Comparison of ENCODE assay signal across 13 cellular contexts in genomic region chr6:42766163-42766670, GRCh38. TPM values are rescaled to one million over a fixed set of nuclear protein-coding genes. Genes with fewer than 3 reads are reported as not detected.
DNase-seq lines count a peak whose midpoint lies in the region; ATAC-seq and TF ChIP-seq lines count a peak whose summit lies in the region.
"Had no signal": no experiment of that assay in that cellular context is flagged by ENCODE, and none has a peak within 500 bp of the region (broad histone marks: within the 10 kb centered on the region; RNA-seq: fewer than 3 reads in every experiment).

No MANE protein-coding gene starts in this region.

- H3K27me3 Mint-ChIP-seq in CD4-positive, alpha-beta T cell, result no peaks in the 10 kb centered on the region
- H3K27me3 Mint-ChIP-seq in endothelial cell (ENCODE audit: unreplicated experiment), result peaks cover 2% of the 10 kb centered on the region
- H3K27me3 Mint-ChIP-seq in natural killer cell (ENCODE audit: low read depth in 2 of 2), result no peaks in the 10 kb centered on the region

- no peaks in the 10 kb centered on the region for H3K9me3 ChIP-seq in CD4-positive, alpha-beta T cell (ENCODE audit: control insufficient read depth, low read length)
- H3K9me3 ChIP-seq: vagina had no signal

- H3K4me3 Mint-ChIP-seq in CD4-positive, alpha-beta T cell, result no peak overlapping the region
- H3K4me3 Mint-ChIP-seq in endothelial cell (ENCODE audit: unreplicated experiment) (peak overlapping the region; percentile 42), natural killer cell (peak overlapping the region; percentile 82)
- H3K4me3 Mint-ChIP-seq: neural crest cell had no signal

- peak overlapping the region; percentile 58 for H3K27ac Mint-ChIP-seq in CD4-positive, alpha-beta T cell
- H3K27ac Mint-ChIP-seq in endothelial cell (ENCODE audit: unreplicated experiment) (no peak overlapping the region), natural killer cell (peak overlapping the region; percentile 88 to 94)

- peaks cover 36% of the 10 kb centered on the region for H3K36me3 Mint-ChIP-seq in CD4-positive, alpha-beta T cell (ENCODE audit: low read depth)
- H3K36me3 Mint-ChIP-seq in endothelial cell (ENCODE audit: low read depth, unreplicated experiment) (no peaks in the 10 kb centered on the region), natural killer cell (no peaks in the 10 kb centered on the region)

- no peak overlapping the region for H3K27ac ChIP-seq in CD4-positive, alpha-beta T cell (ENCODE audit: low read depth, low read length)
- H3K27ac ChIP-seq: vagina, WERI-Rb-1 had no signal

- CTCF ChIA-PET in CD4-positive, alpha-beta T cell (lab: Charles Lee), result interaction anchor here (1.4 to 1.5 kb wide), 2 partner anchors 9 to 18 kb away, joined by 3 to 5 read pairs; no protein-coding TSS in a partner anchor

- H3K4me1 Mint-ChIP-seq in CD4-positive, alpha-beta T cell (ENCODE audit: low read depth), result peaks cover 58% of the 10 kb centered on the region
- H3K4me1 Mint-ChIP-seq in endothelial cell (ENCODE audit: unreplicated experiment) (peaks cover 31% of the 10 kb centered on the region), natural killer cell (peaks cover 52% of the 10 kb centered on the region in 2 donors)

- H3K9me3 Mint-ChIP-seq in CD4-positive, alpha-beta T cell, result no peaks in the 10 kb centered on the region
- H3K9me3 Mint-ChIP-seq in endothelial cell (ENCODE audit: unreplicated experiment) (no peaks in the 10 kb centered on the region), natural killer cell (no peaks in the 10 kb centered on the region)
- H3K9me3 Mint-ChIP-seq: neural crest cell had no signal

- POLR2A ChIA-PET in CD4-positive, alpha-beta T cell (lab: Charles Lee), result interaction anchor here (0.6 to 22.3 kb wide), 4 partner anchors 10 to 113 kb away, joined by 3 to 1427 read pairs (median 9); partner anchors contain the start of genes BICRAL, RPL7L1 and TBCC

- H3K27me3 ChIP-seq in CD4-positive, alpha-beta T cell (ENCODE audit: control insufficient read depth, insufficient read depth, low read length), result no peaks in the 10 kb centered on the region
- H3K27me3 ChIP-seq: vagina had no signal

- no peak for ATAC-seq in CD4-positive, alpha-beta T cell (ENCODE audit: poor library complexity)
- ATAC-seq in natural killer cell, result peak in 2 of 3 donors; percentile 7 to 16

- TF ChIP-seq CTCF in CD4-positive, alpha-beta T cell (IDR thresholded peaks at IDR 0.05), result no peak
- TF ChIP-seq CTCF in endothelial cell (IDR thresholded peaks at IDR 0.05; ENCODE audit: unreplicated experiment) (no peak), natural killer cell (IDR thresholded peaks at IDR 0.05) (no peak)

- intact Hi-C loops in CD4-positive, alpha-beta T cell (cut with DNase I, micrococcal nuclease), result loop anchor here in 1 of 2 experiments (5.0 kb wide), 1 partner anchor 39 kb away; no protein-coding TSS in a partner anchor
- intact Hi-C loops in natural killer cell (cut with micrococcal nuclease), result no loop called here

- no peak for DNase-seq in CD4-positive, alpha-beta T cell
- DNase-seq in NCI-H226 (peak; percentile 73), endothelial cell (ENCODE audit: low spot score) (no peak), natural killer cell (peak; percentile 50), NCI-H510A (lab: John Stamatoyannopoulos, UW) (no peak), T-helper 9 cell (no peak), cerebellum (ENCODE audit: low spot score) (no peak), NCI-H2171 treated with DMSO at 0.1 percent for 48 hours (lab: John Stamatoyannopoulos, UW) (no peak)
- DNase-seq: NCI-H446 treated with DMSO at 0.1 percent for 48 hours, Right ventricle myocardium superior, WERI-Rb-1 had no signal

RNA-seq across cellular contexts. Expression of gene BICRAL, which starts 15.6 kb away (rescaled TPM):
- total RNA-seq in CD4-positive, alpha-beta T cell, result 10 to 100 TPM; 15.0 to 15.8 TPM
- total RNA-seq in endothelial cell (ENCODE audit: unreplicated experiment) (9.2 TPM), natural killer cell (10 to 100 TPM; 31.1 to 43.4 (median 37.1) TPM), cerebellum (20.2 TPM)

RNA-seq across cellular contexts. Expression of gene TBCC, which starts 20.3 kb away (rescaled TPM):
- 10 to 100 TPM; 67.3 to 68.3 TPM for total RNA-seq in CD4-positive, alpha-beta T cell
- 23.4 TPM for total RNA-seq in endothelial cell (ENCODE audit: unreplicated experiment)
- total RNA-seq in natural killer cell, result 10 to 100 TPM; 64.1 to 77.6 (median 65.6) TPM
- 29.6 TPM for total RNA-seq in cerebellum

RNA-seq across cellular contexts. Expression of gene PRPH2, which starts 43.8 kb away (rescaled TPM):
- total RNA-seq in CD4-positive, alpha-beta T cell, result under 1 TPM; 0.08 to 0.11 TPM
- 0.15 TPM for total RNA-seq in endothelial cell (ENCODE audit: unreplicated experiment)
- under 1 TPM; 0.12 to 0.16 (median 0.13) TPM for total RNA-seq in natural killer cell
- 5.4 TPM for total RNA-seq in cerebellum
- total RNA-seq: neural crest cell, vagina had no signal

Comparison
In these comparisons a context has a peak if more than half of its experiments do, and no peak if none do; other contexts are left out.
1. DNase-seq: peak in NCI-H226 (single experiment) and natural killer cell (single experiment); none in CD4-positive, alpha-beta T cell (0 of 10), endothelial cell (single experiment), NCI-H510A (single experiment), T-helper 9 cell (single experiment), cerebellum (single experiment) and NCI-H2171 treated with DMSO at 0.1 percent for 48 hours (single experiment).